In the genomic region with DNA sequence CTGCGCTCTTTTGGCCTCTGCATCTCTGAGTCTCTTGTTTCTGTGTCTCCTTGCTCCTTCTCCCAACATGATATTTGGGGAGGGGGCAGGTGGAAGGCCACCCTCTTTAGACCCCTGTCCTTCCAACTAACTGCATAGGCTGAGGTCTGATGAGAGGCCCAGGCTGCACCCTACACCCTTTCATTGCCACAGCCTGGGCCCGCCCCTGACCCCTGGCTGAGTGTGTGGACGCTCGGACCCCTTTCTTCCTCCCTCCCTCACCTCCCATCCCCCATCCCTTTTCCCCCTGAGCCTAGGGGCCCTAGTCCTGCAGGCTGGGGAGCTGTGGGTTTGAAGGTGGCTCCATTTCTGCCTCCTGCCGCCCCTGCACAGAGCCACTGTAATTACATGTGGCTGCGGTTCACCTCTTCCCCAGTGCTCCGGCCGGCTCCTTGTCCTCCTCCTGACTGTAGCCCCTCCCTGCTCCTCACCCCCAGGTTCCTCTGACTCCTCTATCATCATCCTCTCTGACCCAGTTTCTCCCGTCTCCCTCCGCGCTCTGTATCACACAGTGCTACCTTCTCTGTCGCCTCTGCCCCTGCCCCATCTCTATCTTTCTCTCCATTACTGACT, we compare ENCODE assay signal across 18 cellular contexts. TPM values are rescaled to one million over a fixed set of nuclear protein-coding genes. Genes with fewer than 3 reads are reported as not detected.
DNase-seq lines count a peak whose midpoint lies in the region; ATAC-seq and TF ChIP-seq lines count a peak whose summit lies in the region.
"Had no signal": no experiment of that assay in that cellular context is flagged by ENCODE, and none has a peak within 500 bp of the region (broad histone marks: within the 10 kb centered on the region; RNA-seq: fewer than 3 reads in every experiment).

No MANE protein-coding gene starts in this region.

- no peaks in the 10 kb centered on the region for H3K9me3 Mint-ChIP-seq in stimulated activated effector memory CD8-positive, alpha-beta T cell treated with anti-CD3 and anti-CD28 coated beads, Interleukin-12 subunit alpha, Interleukin-12 subunit beta, amount 100 ng/mL, for 72 hours

- DNase-seq in SW480 (ENCODE audit: low spot score) (peak; percentile 53), lower lobe of right lung (peak; percentile 14), retina (peak; percentile 58), HuH-7 (ENCODE audit: low spot score) (no peak), AML-193 (lab: John Stamatoyannopoulos, UW) (no peak)
- DNase-seq in stimulated activated effector memory CD8-positive, alpha-beta T cell treated with anti-CD3 and anti-CD28 coated beads, Interleukin-12 subunit alpha, Interleukin-12 subunit beta, amount 100 ng/mL, for 72 hours (ENCODE audit: low spot score in 2 of 2), result no peak
- DNase-seq: GOT3; left lung; NCI-H226; NK-92 treated with Interleukin-12 subunit alpha and Interleukin-12 subunit beta, amount 100 ng/mL, for 24 hours; stimulated activated CD4-positive, alpha-beta T cell treated with anti-CD3 and anti-CD28 coated beads, Interleukin-1b, Interleukin-23, amount 100 ng/mL, for 48 hours; stimulated activated naive CD4-positive, alpha-beta T cell treated with Interleukin-2 at 50 U/mL for 16 hours had no signal

- H3K36me3 Mint-ChIP-seq in stimulated activated effector memory CD8-positive, alpha-beta T cell treated with anti-CD3 and anti-CD28 coated beads, Interleukin-12 subunit alpha, Interleukin-12 subunit beta, amount 100 ng/mL, for 72 hours, result no peaks in the 10 kb centered on the region

- H3K36me3 ChIP-seq in HEK293 (ENCODE audit: control insufficient read depth in 2 of 2, insufficient read depth in 1 of 2, low read length in 2 of 2) (no peaks in the 10 kb centered on the region), lower lobe of right lung (no peaks in the 10 kb centered on the region)
- H3K36me3 ChIP-seq: gastrocnemius medialis had no signal

- H3K27ac ChIP-seq in HEK293 (ENCODE audit: extremely low read depth, low read depth, low read length) (no peak overlapping the region), lower lobe of right lung (no peak overlapping the region)
- H3K27ac ChIP-seq: cardiac muscle cell, dorsolateral prefrontal cortex, gastrocnemius medialis, left lung, tibial artery had no signal

- peaks cover under 1% of the 10 kb centered on the region for H3K27me3 ChIP-seq in lower lobe of right lung (ENCODE audit: low read depth)
- H3K27me3 ChIP-seq: cardiac muscle cell had no signal

- H3K4me1 ChIP-seq in HEK293 (ENCODE audit: control insufficient read depth, insufficient read depth, low read length) (no peaks in the 10 kb centered on the region), lower lobe of right lung (peaks cover 7% of the 10 kb centered on the region)
- H3K4me1 ChIP-seq: gastrocnemius medialis, left lung had no signal

- H3K4me3 ChIP-seq in HEK293 (ENCODE audit: low read depth, low read length) (no peak overlapping the region), lower lobe of right lung (no peak overlapping the region)
- H3K4me3 ChIP-seq: cardiac muscle cell, dorsolateral prefrontal cortex, gastrocnemius medialis, left lung, tibial artery had no signal

- ATAC-seq in lower lobe of right lung (no peak), GM19328 (IDR thresholded peaks at IDR 0.05; ENCODE audit: unreplicated experiment) (no peak)
- no peak for ATAC-seq in stimulated activated effector memory CD8-positive, alpha-beta T cell treated with anti-CD3 and anti-CD28 coated beads, Interleukin-12 subunit alpha, Interleukin-12 subunit beta, amount 100 ng/mL, for 72 hours
- ATAC-seq: gastrocnemius medialis, left lung had no signal

- intact Hi-C loops in lower lobe of right lung (cut with DNase I), result no loop called here

- CTCF ChIA-PET in HEK293 (lab: Yijun Ruan, JAX), result no interaction called here

- H3K4me3 Mint-ChIP-seq in stimulated activated effector memory CD8-positive, alpha-beta T cell treated with anti-CD3 and anti-CD28 coated beads, Interleukin-12 subunit alpha, Interleukin-12 subunit beta, amount 100 ng/mL, for 72 hours, result no peak overlapping the region

- no peaks in the 10 kb centered on the region for H3K4me1 Mint-ChIP-seq in stimulated activated effector memory CD8-positive, alpha-beta T cell treated with anti-CD3 and anti-CD28 coated beads, Interleukin-12 subunit alpha, Interleukin-12 subunit beta, amount 100 ng/mL, for 72 hours

- no peak overlapping the region for H3K27ac Mint-ChIP-seq in stimulated activated effector memory CD8-positive, alpha-beta T cell treated with anti-CD3 and anti-CD28 coated beads, Interleukin-12 subunit alpha, Interleukin-12 subunit beta, amount 100 ng/mL, for 72 hours

- H3K9me3 ChIP-seq in HEK293 (ENCODE audit: control insufficient read depth, insufficient read depth, low read depth, low read length) (no peaks in the 10 kb centered on the region), lower lobe of right lung (no peaks in the 10 kb centered on the region)
- H3K9me3 ChIP-seq: gastrocnemius medialis, left lung, tibial artery had no signal

- TF ChIP-seq CTCF in HEK293 (tag by site-specific recombination; IDR thresholded peaks at IDR 0.05) (no peak), lower lobe of right lung (IDR thresholded peaks at IDR 0.05) (no peak)

- POLR2A ChIA-PET in HEK293 (lab: Yijun Ruan, JAX), result no interaction called here

TF ChIP-seq in HEK293, 187 proteins besides CTCF, POLR2A, EP300 and RAD21:
- TF ChIP-seq EGR2 (tag by site-specific recombination; IDR thresholded peaks at IDR 0.05; ENCODE audit: low read depth), result 0 out of 2 replicates have a peak, but pooled peaks have one; percentile 5
- peak; percentile 3 for TF ChIP-seq ZIC2 (tag by site-specific recombination; IDR thresholded peaks at IDR 0.05)
- TF ChIP-seq, protein P1, sequence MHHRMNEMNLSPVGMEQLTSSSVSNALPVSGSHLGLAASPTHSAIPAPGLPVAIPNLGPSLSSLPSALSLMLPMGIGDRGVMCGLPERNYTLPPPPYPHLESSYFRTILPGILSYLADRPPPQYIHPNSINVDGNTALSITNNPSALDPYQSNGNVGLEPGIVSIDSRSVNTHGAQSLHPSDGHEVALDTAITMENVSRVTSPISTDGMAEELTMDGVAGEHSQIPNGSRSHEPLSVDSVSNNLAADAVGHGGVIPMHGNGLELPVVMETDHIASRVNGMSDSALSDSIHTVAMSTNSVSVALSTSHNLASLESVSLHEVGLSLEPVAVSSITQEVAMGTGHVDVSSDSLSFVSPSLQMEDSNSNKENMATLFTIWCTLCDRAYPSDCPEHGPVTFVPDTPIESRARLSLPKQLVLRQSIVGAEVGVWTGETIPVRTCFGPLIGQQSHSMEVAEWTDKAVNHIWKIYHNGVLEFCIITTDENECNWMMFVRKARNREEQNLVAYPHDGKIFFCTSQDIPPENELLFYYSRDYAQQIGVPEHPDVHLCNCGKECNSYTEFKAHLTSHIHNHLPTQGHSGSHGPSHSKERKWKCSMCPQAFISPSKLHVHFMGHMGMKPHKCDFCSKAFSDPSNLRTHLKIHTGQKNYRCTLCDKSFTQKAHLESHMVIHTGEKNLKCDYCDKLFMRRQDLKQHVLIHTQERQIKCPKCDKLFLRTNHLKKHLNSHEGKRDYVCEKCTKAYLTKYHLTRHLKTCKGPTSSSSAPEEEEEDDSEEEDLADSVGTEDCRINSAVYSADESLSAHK (tag by site-specific recombination; IDR thresholded peaks at IDR 0.05), result no peak

RNA-seq across cellular contexts. Expression of a gene that starts 6.8 kb away (rescaled TPM):
- 10.6 TPM for total RNA-seq in lower lobe of right lung

Comparison
In these comparisons a context has a peak if more than half of its experiments do, and no peak if none do; other contexts are left out.
1. DNase-seq: peak in SW480 (single experiment), lower lobe of right lung (single experiment) and retina (single experiment); none in HuH-7 (single experiment), stimulated activated effector memory CD8-positive, alpha-beta T cell treated with anti-CD3 and anti-CD28 coated beads, Interleukin-12 subunit alpha, Interleukin-12 subunit beta, amount 100 ng/mL, for 72 hours (0 of 2) and AML-193 (0 of 2).